ENCODE assay signal across 1 cellular context in the genomic region with DNA sequence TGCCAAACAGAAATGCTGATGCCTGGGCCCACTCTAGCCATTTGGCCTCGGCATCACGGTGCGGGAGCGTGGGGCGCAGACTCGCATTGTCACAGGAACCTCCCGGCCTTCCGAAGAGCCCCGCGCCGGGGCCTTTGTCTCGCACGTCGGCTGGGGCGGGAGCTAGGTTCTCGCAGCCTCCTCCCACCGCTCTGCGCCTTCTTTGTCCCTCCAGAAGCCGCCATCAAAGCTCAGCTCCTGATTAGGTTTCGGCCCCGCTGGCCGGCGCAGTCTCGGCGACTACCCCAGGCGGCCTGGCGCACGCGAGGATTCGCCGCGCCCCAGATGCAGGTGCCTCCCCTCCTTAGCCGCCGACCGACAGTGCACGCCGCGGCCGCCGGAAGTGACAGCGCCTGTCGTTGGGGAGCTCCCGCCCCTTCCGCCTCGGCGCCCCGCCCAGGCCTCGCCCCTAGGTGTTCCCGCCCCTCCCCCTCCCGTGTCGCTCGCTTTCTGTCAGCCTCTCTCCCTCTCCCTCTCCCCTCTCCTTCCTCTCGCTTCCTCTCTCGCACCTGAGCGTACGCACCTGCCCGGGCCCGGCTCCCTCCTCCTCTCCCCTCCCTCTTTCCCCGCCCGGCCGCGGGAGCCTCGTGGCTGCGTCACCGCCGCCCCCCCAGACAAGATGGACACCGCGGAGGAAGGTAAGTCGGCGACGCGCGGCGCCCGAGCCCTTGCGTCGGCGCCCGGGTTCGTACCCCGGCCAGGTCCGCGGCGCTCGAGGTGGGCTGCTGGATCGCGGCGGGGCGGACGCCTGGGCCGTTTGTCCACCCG.
TF ChIP-seq lines count a peak whose summit lies in the region.

MARCHF6 (plus strand) TSS at position 455 of the 807 bp plus-strand sequence; CDS start at position 659, 204 bp downstream.

TF ChIP-seq in HepG2, 621 proteins besides CTCF, POLR2A, EP300 and RAD21 (continued from another document and continues in another):
- peak; percentile 11; the same call in 1 of the 2 replicates for TF ChIP-seq REPIN1 (CRISPR knock-in tag; IDR thresholded peaks at IDR 0.05; ENCODE audit: borderline replicate concordance, low read depth)
- no peak for TF ChIP-seq ZNF577 (CRISPR knock-in tag; IDR thresholded peaks at IDR 0.05; ENCODE audit: borderline replicate concordance, low read depth)
- TF ChIP-seq ZNF362 (CRISPR knock-in tag; IDR thresholded peaks at IDR 0.05; ENCODE audit: borderline replicate concordance): peak; percentile 60; the same call in 1 of the 2 replicates
- peak; percentile 80 for TF ChIP-seq ZNF607 (CRISPR knock-in tag; IDR thresholded peaks at IDR 0.05; ENCODE audit: borderline replicate concordance)
- no peak; the same call in 1 of the 2 replicates for TF ChIP-seq SKIL (CRISPR knock-in tag; IDR thresholded peaks at IDR 0.05; ENCODE audit: borderline replicate concordance)
- 0 out of 2 replicates have a peak, but pooled peaks have one; percentile 20 for TF ChIP-seq PRDM15 (CRISPR knock-in tag; IDR thresholded peaks at IDR 0.05)
- TF ChIP-seq HNF4A (CRISPR knock-in tag; IDR thresholded peaks at IDR 0.05): no peak
- TF ChIP-seq STAT5B (CRISPR knock-in tag; IDR thresholded peaks at IDR 0.05): peak; percentile 80; the same call in 1 of the 2 replicates
- peak; percentile 92; the same call in 1 of the 2 replicates for TF ChIP-seq ZNF256 (CRISPR knock-in tag; conservative IDR thresholded peaks at IDR 0.05)
- no peak for TF ChIP-seq KLF13 (CRISPR knock-in tag; IDR thresholded peaks at IDR 0.05)
- no peak for TF ChIP-seq KLF9 (CRISPR knock-in tag; IDR thresholded peaks at IDR 0.05; ENCODE audit: low read depth)
- no peak for TF ChIP-seq SATB2 (CRISPR knock-in tag; IDR thresholded peaks at IDR 0.05)
- TF ChIP-seq ZNF275 (CRISPR knock-in tag; IDR thresholded peaks at IDR 0.05; ENCODE audit: borderline replicate concordance): peak; percentile 85; the same call in 1 of the 2 replicates
- TF ChIP-seq ZBTB7B (CRISPR knock-in tag; IDR thresholded peaks at IDR 0.05): 0 out of 2 replicates have a peak, but pooled peaks have one; percentile 40
- TF ChIP-seq, protein P1, sequence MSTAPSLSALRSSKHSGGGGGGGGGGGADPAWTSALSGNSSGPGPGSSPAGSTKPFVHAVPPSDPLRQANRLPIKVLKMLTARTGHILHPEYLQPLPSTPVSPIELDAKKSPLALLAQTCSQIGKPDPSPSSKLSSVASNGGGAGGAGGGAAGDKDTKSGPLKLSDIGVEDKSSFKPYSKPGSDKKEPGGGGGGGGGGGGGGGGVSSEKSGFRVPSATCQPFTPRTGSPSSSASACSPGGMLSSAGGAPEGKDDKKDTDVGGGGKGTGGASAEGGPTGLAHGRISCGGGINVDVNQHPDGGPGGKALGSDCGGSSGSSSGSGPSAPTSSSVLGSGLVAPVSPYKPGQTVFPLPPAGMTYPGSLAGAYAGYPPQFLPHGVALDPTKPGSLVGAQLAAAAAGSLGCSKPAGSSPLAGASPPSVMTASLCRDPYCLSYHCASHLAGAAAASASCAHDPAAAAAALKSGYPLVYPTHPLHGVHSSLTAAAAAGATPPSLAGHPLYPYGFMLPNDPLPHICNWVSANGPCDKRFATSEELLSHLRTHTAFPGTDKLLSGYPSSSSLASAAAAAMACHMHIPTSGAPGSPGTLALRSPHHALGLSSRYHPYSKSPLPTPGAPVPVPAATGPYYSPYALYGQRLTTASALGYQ (CRISPR knock-in tag; IDR thresholded peaks at IDR 0.05): no peak
- TF ChIP-seq HNF1A (IDR thresholded peaks at IDR 0.05; ENCODE audit: low read depth): no peak
- TF ChIP-seq HNF1A (CRISPR knock-in tag; IDR thresholded peaks at IDR 0.05; ENCODE audit: borderline replicate concordance): no peak
- TF ChIP-seq ZNF761 (CRISPR knock-in tag; conservative IDR thresholded peaks at IDR 0.05): no peak; the same call in 1 of the 2 replicates
- TF ChIP-seq, protein P2, sequence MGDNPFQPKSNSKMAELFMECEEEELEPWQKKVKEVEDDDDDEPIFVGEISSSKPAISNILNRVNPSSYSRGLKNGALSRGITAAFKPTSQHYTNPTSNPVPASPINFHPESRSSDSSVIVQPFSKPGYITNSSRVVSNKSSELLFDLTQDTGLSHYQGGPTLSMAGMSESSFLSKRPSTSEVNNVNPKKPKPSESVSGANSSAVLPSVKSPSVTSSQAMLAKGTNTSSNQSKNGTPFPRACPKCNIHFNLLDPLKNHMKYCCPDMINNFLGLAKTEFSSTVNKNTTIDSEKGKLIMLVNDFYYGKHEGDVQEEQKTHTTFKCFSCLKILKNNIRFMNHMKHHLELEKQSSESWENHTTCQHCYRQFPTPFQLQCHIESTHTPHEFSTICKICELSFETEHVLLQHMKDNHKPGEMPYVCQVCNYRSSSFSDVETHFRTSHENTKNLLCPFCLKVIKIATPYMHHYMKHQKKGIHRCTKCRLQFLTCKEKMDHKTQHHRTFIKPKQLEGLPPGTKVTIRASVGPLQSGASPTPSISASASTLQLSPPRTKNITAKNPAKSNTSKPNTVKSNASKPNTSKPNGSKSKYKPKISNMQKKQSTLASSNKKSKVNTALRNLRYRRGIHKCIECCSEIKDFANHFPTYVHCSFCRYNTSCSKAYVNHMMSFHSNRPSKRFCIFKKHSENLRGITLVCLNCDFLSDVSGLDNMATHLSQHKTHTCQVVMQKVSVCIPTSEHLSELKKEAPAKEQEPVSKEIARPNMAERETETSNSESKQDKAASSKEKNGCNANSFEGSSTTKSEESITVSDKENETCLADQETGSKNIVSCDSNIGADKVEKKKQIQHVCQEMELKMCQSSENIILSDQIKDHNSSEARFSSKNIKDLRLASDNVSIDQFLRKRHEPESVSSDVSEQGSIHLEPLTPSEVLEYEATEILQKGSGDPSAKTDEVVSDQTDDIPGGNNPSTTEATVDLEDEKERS (CRISPR knock-in tag; IDR thresholded peaks at IDR 0.05): no peak
- TF ChIP-seq PITX1 (CRISPR knock-in tag; IDR thresholded peaks at IDR 0.05): peak; percentile 80
- peak; percentile 69; the same call in 1 of the 2 replicates for TF ChIP-seq GFI1 (CRISPR knock-in tag; IDR thresholded peaks at IDR 0.05; ENCODE audit: borderline replicate concordance)
- peak; percentile 73; the same call in 1 of the 2 replicates for TF ChIP-seq IKZF5 (CRISPR knock-in tag; IDR thresholded peaks at IDR 0.05)
- TF ChIP-seq RBFOX2 (IDR thresholded peaks at IDR 0.05; ENCODE audit: low read depth, low read length): peak; percentile 97
- no peak for TF ChIP-seq SOX13 (IDR thresholded peaks at IDR 0.05)
- no peak for TF ChIP-seq SOX13 (CRISPR knock-in tag; conservative IDR thresholded peaks at IDR 0.05 in 1 of 2, IDR thresholded peaks at IDR 0.05 in 1 of 2)
- TF ChIP-seq MIER3 (CRISPR knock-in tag; IDR thresholded peaks at IDR 0.05; ENCODE audit: borderline replicate concordance): peak; percentile 81
- peak; percentile 10; the same call in 1 of the 2 replicates for TF ChIP-seq ZNF547 (CRISPR knock-in tag; IDR thresholded peaks at IDR 0.05)
- no peak for TF ChIP-seq DPF2 (CRISPR knock-in tag; IDR thresholded peaks at IDR 0.05; ENCODE audit: borderline replicate concordance, low read depth)
- TF ChIP-seq SMYD3 (CRISPR knock-in tag; IDR thresholded peaks at IDR 0.05): no peak; the same call in 1 of the 2 replicates
- peak; percentile 93 for TF ChIP-seq SP4 (CRISPR knock-in tag; IDR thresholded peaks at IDR 0.05)
- peak; percentile 91; the same call in 1 of the 2 replicates for TF ChIP-seq ZNF235 (CRISPR knock-in tag; IDR thresholded peaks at IDR 0.05; ENCODE audit: borderline replicate concordance)
- no peak for TF ChIP-seq ZNF10 (CRISPR knock-in tag; IDR thresholded peaks at IDR 0.05; ENCODE audit: borderline replicate concordance, low read depth)
